22 cellular contexts compared by ENCODE assay signal in genomic region chr19:5060591-5061339, GRCh38.
DNase-seq lines count a peak whose midpoint lies in the region; ATAC-seq and TF ChIP-seq lines count a peak whose summit lies in the region.
"Had no signal": no experiment of that assay in that cellular context is flagged by ENCODE, and none has a peak within 500 bp of the region (broad histone marks: within the 10 kb centered on the region; RNA-seq: fewer than 3 reads in every experiment).

No MANE protein-coding gene starts in this region.

- WGBS in HUES64: 86% methylated on average over 32 of the region's 32 CpGs

- in situ Hi-C loops in gastrocnemius medialis (cut with MboI; ENCODE audit: low sequenced_read_pairs in 4 of 4): loop anchor here in 1 of 4 donors (25.0 kb wide), 1 partner anchor 527 kb away; no protein-coding TSS in a partner anchor

- H3K4me3 ChIP-seq in HUES64 (ENCODE audit: low read length): no peak overlapping the region
- no peak overlapping the region for H3K4me3 ChIP-seq in right atrium auricular region
- peak overlapping the region in 2 of 4 donors; percentile 26 to 27 for H3K4me3 ChIP-seq in gastrocnemius medialis
- H3K4me3 ChIP-seq: esophagus muscularis mucosa, GM23248, left lung, ovary had no signal

- no peak overlapping the region for H3K9ac ChIP-seq in HUES64 (ENCODE audit: low read depth, low read length)
- H3K9ac ChIP-seq: GM23248 had no signal

- peak overlapping the region; percentile 46; the same call in 1 of the 2 replicates for H3K27ac ChIP-seq in HUES64 (ENCODE audit: low read depth, low read length)
- peak overlapping the region; percentile 67 to 83 for H3K27ac ChIP-seq in right atrium auricular region
- peak overlapping the region; percentile 83 to 93 (median 90) for H3K27ac ChIP-seq in gastrocnemius medialis
- H3K27ac ChIP-seq: C4-2B, esophagus muscularis mucosa, GM23248, left lung, ovary had no signal

- intact Hi-C loops in gastrocnemius medialis (cut with DNase I; ENCODE audit: low total_unique reads): loop anchor here (2.0 kb wide), 1 partner anchor 26 kb away; no protein-coding TSS in a partner anchor

- H3K36me3 ChIP-seq in HUES64 (ENCODE audit: insufficient read depth, low read length): peaks cover 16% of the 10 kb centered on the region
- H3K36me3 ChIP-seq in right atrium auricular region: peaks cover 5% of the 10 kb centered on the region
- H3K36me3 ChIP-seq in gastrocnemius medialis: peaks cover 0 to 22% of the 10 kb centered on the region in 2 donors
- H3K36me3 ChIP-seq: ovary had no signal

- H3K9me3 ChIP-seq in HUES64 (ENCODE audit: insufficient read depth, low read depth, low read length) (peaks cover 8% of the 10 kb centered on the region; the same call in 1 of the 2 replicates), right atrium auricular region (peaks cover 0 to 6% of the 10 kb centered on the region in 2 donors), gastrocnemius medialis (no peaks in the 10 kb centered on the region)
- H3K9me3 ChIP-seq: ovary had no signal

- DNase-seq in NCI-H69 (lab: John Stamatoyannopoulos, UW) (peak; percentile 47), right atrium auricular region (ENCODE audit: low spot score) (no peak), gastrocnemius medialis (peak; percentile 92 to 94)
- DNase-seq: activated CD4-positive, alpha-beta T cell treated with anti-CD3 and anti-CD28 coated beads for 4 hours; activated T-cell treated with anti-CD3 and anti-CD28 coated beads for 4 hours; anterior cingulate cortex; Calu3; GM23248; hippocampal formation; IMR-90; left lung; naive B cell; NCI-H1048; ovary; SHP77; stimulated activated CD4-positive, alpha-beta T cell treated with anti-CD3 and anti-CD28 coated beads, Interleukin-2, amount 100 ng/mL, for 48 hours had no signal

- TF ChIP-seq POLR2A in gastrocnemius medialis (IDR thresholded peaks at IDR 0.05): peak; percentile 48

- H3K4me1 ChIP-seq in HUES64 (ENCODE audit: insufficient read depth, low read length): no peaks in the 10 kb centered on the region
- H3K4me1 ChIP-seq in right atrium auricular region: peaks cover 0 to 32% of the 10 kb centered on the region in 2 donors
- H3K4me1 ChIP-seq in gastrocnemius medialis: peaks cover 8 to 20% of the 10 kb centered on the region in 2 donors
- H3K4me1 ChIP-seq: left lung had no signal

- H3K27me3 ChIP-seq in HUES64 (ENCODE audit: insufficient read depth, low read length) (no peaks in the 10 kb centered on the region), right atrium auricular region (no peaks in the 10 kb centered on the region), gastrocnemius medialis (no peaks in the 10 kb centered on the region)
- H3K27me3 ChIP-seq: esophagus muscularis mucosa, left lung, ovary had no signal

- ATAC-seq in gastrocnemius medialis (peak; percentile 86 to 88), HG03342 (IDR thresholded peaks at IDR 0.05; ENCODE audit: unreplicated experiment) (no peak), HG02938 (IDR thresholded peaks at IDR 0.05; ENCODE audit: unreplicated experiment) (no peak), GM18909 (IDR thresholded peaks at IDR 0.05; ENCODE audit: poor library complexity, unreplicated experiment) (no peak)
- ATAC-seq: left lung had no signal

- TF ChIP-seq CTCF in right atrium auricular region (IDR thresholded peaks at IDR 0.05) (no peak), gastrocnemius medialis (IDR thresholded peaks at IDR 0.05 in 4 of 5, conservative IDR thresholded peaks at IDR 0.05 in 1 of 5) (peak in 1 of 5 experiments; percentile 22)

Comparison
In these comparisons a context has a peak if more than half of its experiments do, and no peak if none do; other contexts are left out.
1. ATAC-seq: peak in gastrocnemius medialis (2 of 2); none in HG03342 (single experiment), HG02938 (single experiment) and GM18909 (single experiment).
2. Peak in every context shown above with its lines, with median percentiles within 50 percentile points of each other: H3K27ac ChIP-seq.